In the genomic region with DNA sequence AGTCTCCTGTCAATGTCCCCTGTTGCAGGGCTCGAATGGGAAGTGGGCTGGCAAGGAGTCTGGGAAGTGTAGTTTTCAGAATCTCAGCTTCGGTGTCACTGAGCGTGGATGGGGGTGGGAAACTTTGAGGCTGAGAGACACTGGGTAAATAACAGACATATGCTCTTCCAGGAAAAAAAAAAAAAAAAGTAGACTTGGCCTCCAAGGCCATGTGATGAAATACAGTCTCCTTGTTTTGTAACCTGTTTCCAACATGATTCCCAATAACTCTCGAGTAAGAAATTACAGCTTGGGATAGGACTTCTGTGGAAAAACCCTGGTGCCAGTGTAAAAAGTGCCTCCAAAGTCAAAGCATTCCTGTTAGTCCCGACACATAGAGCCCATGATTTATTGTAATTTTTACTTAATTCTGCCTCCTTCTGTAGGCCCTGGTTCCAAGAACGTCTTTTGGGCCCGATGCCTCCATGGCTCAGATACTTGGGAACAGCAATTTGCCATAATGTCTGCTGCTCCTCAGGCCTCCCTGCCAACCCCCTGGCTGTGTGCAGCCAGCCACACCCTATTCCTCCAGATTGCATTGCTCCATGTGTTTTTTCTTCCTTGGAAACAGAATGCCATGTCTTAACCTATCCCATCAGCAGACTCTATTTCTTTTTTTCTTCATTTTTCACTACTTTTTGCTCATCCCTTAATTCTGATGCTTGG, we compare ENCODE assay signal across 19 cellular contexts.
DNase-seq lines count a peak whose midpoint lies in the region; ATAC-seq and TF ChIP-seq lines count a peak whose summit lies in the region.
"Had no signal": no experiment of that assay in that cellular context is flagged by ENCODE, and none has a peak within 500 bp of the region (broad histone marks: within the 10 kb centered on the region; RNA-seq: fewer than 3 reads in every experiment).

No MANE protein-coding gene starts in this region.

- H3K4me3 ChIP-seq in foreskin fibroblast (ENCODE audit: low read depth in 1 of 2, low read length in 2 of 2), result no peak overlapping the region
- H3K4me3 ChIP-seq in tibial artery, result no peak overlapping the region
- H3K4me3 ChIP-seq: BLaER1 had no signal

- ATAC-seq in omental fat pad (ENCODE audit: low FRiP score) (peak; percentile 42), HG03460 (IDR thresholded peaks at IDR 0.05; ENCODE audit: unreplicated experiment) (no peak)
- ATAC-seq: activated naive CD8-positive, alpha-beta T cell treated with anti-CD3 and anti-CD28 coated beads, Interleukin-2, amount 50 U/mL, for 24 hours had no signal

- TF ChIP-seq CTCF in foreskin fibroblast (IDR thresholded peaks at IDR 0.05; ENCODE audit: low read depth, low read length), result no peak
- TF ChIP-seq CTCF in omental fat pad (IDR thresholded peaks at IDR 0.05), result no peak
- TF ChIP-seq CTCF in tibial artery (IDR thresholded peaks at IDR 0.05), result no peak

- H3K27me3 ChIP-seq in tibial artery, result no peaks in the 10 kb centered on the region
- H3K27me3 ChIP-seq: BLaER1 had no signal

- peak; percentile 9 for DNase-seq in NCI-H82 (lab: John Stamatoyannopoulos, UW)
- no peak for DNase-seq in NCI-H82 treated with DMSO at 0.1 percent for 48 hours (lab: John Stamatoyannopoulos, UW; ENCODE audit: unreplicated experiment)
- peak; percentile 14 to 40 for DNase-seq in foreskin fibroblast
- no peak for DNase-seq in omental fat pad (ENCODE audit: low spot score)
- peak; percentile 78 to 85 for DNase-seq in tibial artery
- DNase-seq in SKM-1 (lab: John Stamatoyannopoulos, UW; ENCODE audit: unreplicated experiment), result no peak
- DNase-seq in NOMO-1 (lab: John Stamatoyannopoulos, UW; ENCODE audit: unreplicated experiment in 2 of 2), result no peak
- DNase-seq: 8988T; activated CD4-positive, alpha-beta T cell treated with anti-CD3 and anti-CD28 coated beads, Interleukin-2, amount 10 ng/mL, durations not matched to agents 7 days and 5 days; activated effector memory CD4-positive, alpha-beta T cell treated with Interleukin-2 at 50 U/mL for 16 hours; activated naive CD8-positive, alpha-beta T cell treated with anti-CD3 and anti-CD28 coated beads, Interleukin-2, amount 50 U/mL, for 24 hours; foreskin melanocyte; midbrain; NCI-H524 treated with DMSO at 0.1 percent for 48 hours; SHP77 treated with DMSO at 0.1 percent for 48 hours; stimulated activated CD4-positive, alpha-beta T cell treated with anti-CD3 and anti-CD28 coated beads, Interleukin-12 subunit alpha, Interleukin-12 subunit beta, amount 100 ng/mL, for 4 hours had no signal

- H3K4me1 ChIP-seq in tibial artery, result peaks cover 0 to 10% (median 5%) of the 10 kb centered on the region in 4 donors
- H3K4me1 ChIP-seq: BLaER1 had no signal

- no peaks in the 10 kb centered on the region for H3K36me3 ChIP-seq in tibial artery
- H3K36me3 ChIP-seq: BLaER1 had no signal

- peak overlapping the region; percentile 27 to 33 for H3K27ac ChIP-seq in tibial artery
- H3K27ac ChIP-seq: BLaER1, HL-60 had no signal

- H3K9me3 ChIP-seq in tibial artery, result no peaks in the 10 kb centered on the region
- H3K9me3 ChIP-seq: BLaER1 had no signal

- intact Hi-C loops in tibial artery (cut with DNase I; ENCODE audit: low total_unique reads), result no loop called here

Comparison
In these comparisons a context has a peak if more than half of its experiments do, and no peak if none do; other contexts are left out.
1. DNase-seq: peak in NCI-H82 (single experiment), foreskin fibroblast (2 of 2) and tibial artery (2 of 2); none in NCI-H82 treated with DMSO at 0.1 percent for 48 hours (single experiment), omental fat pad (single experiment), SKM-1 (single experiment) and NOMO-1 (0 of 2).